ENCODE assay signal across 15 cellular contexts in the genomic region with DNA sequence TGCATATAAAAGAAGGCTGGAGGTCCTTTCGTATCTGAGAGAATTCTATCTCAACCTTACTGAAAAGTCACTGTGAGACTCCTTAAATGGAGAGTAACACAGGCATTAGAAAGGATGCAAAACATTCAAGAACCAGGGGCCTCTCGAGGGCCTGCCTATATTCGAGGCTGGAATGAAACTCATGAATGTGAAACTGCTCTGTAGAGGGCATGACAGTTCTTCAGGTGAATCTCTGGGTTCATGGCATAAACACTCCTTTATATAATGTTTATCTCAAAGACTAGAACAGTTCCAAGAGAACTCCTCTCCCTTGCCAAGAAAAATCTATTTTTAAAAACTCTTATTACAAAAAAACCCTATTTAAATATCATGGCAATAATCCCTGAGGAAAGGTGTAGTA.
"Had no signal": no experiment of that assay in that cellular context is flagged by ENCODE, and none has a peak within 500 bp of the region (broad histone marks: within the 10 kb centered on the region; RNA-seq: fewer than 3 reads in every experiment).

No MANE protein-coding gene starts in this region.

- H3K27ac ChIP-seq: brain microvascular endothelial cell, hepatocyte, left lung, neutrophil, tibial artery, uterus had no signal

- H2AFZ ChIP-seq: hepatocyte had no signal

- H3K4me2 ChIP-seq: hepatocyte had no signal

- H3K27me3 ChIP-seq: brain microvascular endothelial cell, hepatocyte, left lung, tibial artery, uterus had no signal

- H3K4me3 ChIP-seq: hepatocyte, left lung, tibial artery, uterus had no signal

- ATAC-seq: left lung; naive thymus-derived CD8-positive, alpha-beta T cell had no signal

- H3K9me3 ChIP-seq: left lung, neutrophil, tibial artery, uterus had no signal

- DNase-seq: activated CD4-positive, alpha-beta T cell treated with anti-CD3 and anti-CD28 coated beads, Interleukin-2, amount 50 U/mL, for 1 hour; activated naive CD4-positive, alpha-beta T cell treated with Interleukin-2 at 50 U/mL for 16 hours; anterior cingulate cortex; brain microvascular endothelial cell; islet precursor cell; left lung; mesenchymal stem cell; naive thymus-derived CD8-positive, alpha-beta T cell; retina; stimulated activated CD4-positive, alpha-beta T cell treated with anti-CD3 and anti-CD28 coated beads, Interleukin-4, amount 100 ng/mL, for 1 hour; stimulated activated naive CD4-positive, alpha-beta T cell; tibial artery; uterus had no signal

- H3K79me2 ChIP-seq: hepatocyte had no signal

- H3K4me1 ChIP-seq: left lung, tibial artery, uterus had no signal

- H3K36me3 ChIP-seq: brain microvascular endothelial cell, left lung, neutrophil, tibial artery, uterus had no signal
